Comparison of ENCODE assay signal across 16 cellular contexts in genomic region chr11:45154276-45154675, GRCh38.
"Had no signal": no experiment of that assay in that cellular context is flagged by ENCODE, and none has a peak within 500 bp of the region (broad histone marks: within the 10 kb centered on the region; RNA-seq: fewer than 3 reads in every experiment).

No MANE protein-coding gene starts in this region.

- H3K27me3 Mint-ChIP-seq: activated naive CD8-positive, alpha-beta T cell; T-cell had no signal

- DNase-seq: activated gamma-delta T cell treated with Interleukin-2 at 50 U/mL for 16 hours; amniotic stem cell; body of pancreas; central memory CD4-positive, alpha-beta T cell; erythroblast; heart right ventricle; left colon; nephron progenitor cell; psoas muscle; stimulated activated CD4-positive, alpha-beta T cell treated with anti-CD3 and anti-CD28 coated beads, Interleukin-1b, Interleukin-23, amount 100 ng/mL, for 48 hours; T-helper 9 cell; trophoblast cell had no signal

- H3K4me3 Mint-ChIP-seq: activated naive CD8-positive, alpha-beta T cell; nephron progenitor cell; T-cell had no signal

- H3K27ac Mint-ChIP-seq: activated naive CD8-positive, alpha-beta T cell; T-cell had no signal

- H3K9me3 Mint-ChIP-seq: T-cell had no signal

- ATAC-seq: activated CD4-positive, CD25-positive, alpha-beta regulatory T cell treated with anti-CD3 and anti-CD28 coated beads, Interleukin-2, amount 50 U/mL, for 24 hours; body of pancreas; gastroesophageal sphincter; left colon; psoas muscle; T-cell had no signal
